16 cellular contexts compared by ENCODE assay signal in the genomic region with DNA sequence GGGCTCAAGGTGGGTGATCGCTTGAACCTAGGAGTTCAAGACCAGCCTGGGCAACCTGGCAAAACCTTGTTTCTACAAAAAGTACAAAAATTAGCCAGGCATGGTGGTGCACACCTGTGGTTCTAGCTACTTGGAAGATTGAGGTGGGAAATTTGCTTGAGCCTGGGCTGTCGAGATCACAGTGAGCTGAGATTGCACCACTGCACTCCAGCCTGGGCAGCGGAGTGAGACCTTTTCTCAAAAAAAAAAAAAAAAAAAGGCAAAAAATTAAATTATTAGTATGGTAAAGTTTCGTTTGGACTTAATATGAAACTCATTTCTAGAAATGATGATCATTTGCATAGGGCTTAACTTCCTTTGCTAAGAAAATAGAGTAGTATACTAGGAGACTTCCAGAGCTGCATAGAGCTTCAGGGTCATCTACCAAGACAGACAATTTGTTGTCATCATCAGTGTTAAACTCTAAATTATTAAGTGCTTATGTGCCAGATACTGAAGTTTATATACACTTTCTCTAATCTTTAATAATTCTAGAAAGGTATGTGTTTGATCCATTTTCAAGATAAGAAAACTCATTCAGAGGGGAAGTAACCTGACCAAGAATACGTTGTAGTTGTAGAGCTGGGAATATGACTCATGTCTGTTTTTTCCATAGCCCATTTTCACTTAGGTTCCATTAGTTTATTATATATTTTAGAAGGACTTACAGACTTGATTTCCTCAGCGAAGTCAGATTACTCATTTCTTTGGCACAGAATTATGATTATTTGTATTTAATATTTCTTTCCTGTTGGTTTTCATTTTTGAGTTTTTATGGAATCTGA.
DNase-seq lines count a peak whose midpoint lies in the region; ATAC-seq and TF ChIP-seq lines count a peak whose summit lies in the region.
"Had no signal": no experiment of that assay in that cellular context is flagged by ENCODE, and none has a peak within 500 bp of the region (broad histone marks: within the 10 kb centered on the region; RNA-seq: fewer than 3 reads in every experiment).

No MANE protein-coding gene starts in this region.

- no peaks in the 10 kb centered on the region for H3K9me3 Mint-ChIP-seq in activated naive CD8-positive, alpha-beta T cell treated with anti-CD3 and anti-CD28 coated beads, Interleukin-2, amount 50 U/mL, for 24 hours

- H3K9me3 ChIP-seq in smooth muscle cell (replicated peaks; ENCODE audit: low read depth) = no peaks in the 10 kb centered on the region
- no peaks in the 10 kb centered on the region for H3K9me3 ChIP-seq in Peyer's patch
- H3K9me3 ChIP-seq: colonic mucosa, psoas muscle had no signal

- H3K27ac Mint-ChIP-seq in activated naive CD8-positive, alpha-beta T cell treated with anti-CD3 and anti-CD28 coated beads, Interleukin-2, amount 50 U/mL, for 24 hours = peak overlapping the region; percentile 56
- H3K27ac Mint-ChIP-seq: activated naive CD8-positive, alpha-beta T cell; CD14-positive monocyte; stimulated activated naive CD8-positive, alpha-beta T cell treated with anti-CD3 and anti-CD28 coated beads, Interleukin-15, Interleukin-2, amounts not matched to agents 100 ng/mL and 50 ng/mL, for 24 hours had no signal

- no peak for DNase-seq in activated naive CD8-positive, alpha-beta T cell treated with anti-CD3 and anti-CD28 coated beads, Interleukin-2, amount 50 U/mL, for 24 hours
- no peak for DNase-seq in NCI-H226
- DNase-seq in smooth muscle cell (lab: John Stamatoyannopoulos, UW; ENCODE audit: unreplicated experiment) = no peak
- DNase-seq in Peyer's patch = no peak
- DNase-seq: activated CD4-positive, alpha-beta T cell treated with anti-CD3 and anti-CD28 coated beads, Interleukin-2, amount 50 U/mL, for 48 hours; colonic mucosa; GDM1; NCI-H2171 treated with DMSO at 0.1 percent for 48 hours; psoas muscle had no signal

- no peak overlapping the region for H3K4me2 ChIP-seq in smooth muscle cell

- TF ChIP-seq CTCF in smooth muscle cell (IDR thresholded peaks at IDR 0.05; ENCODE audit: borderline replicate concordance, insufficient read depth, poor library complexity, severe bottlenecking) = no peak
- TF ChIP-seq CTCF in Peyer's patch (IDR thresholded peaks at IDR 0.05) = no peak

- H3K4me1 Mint-ChIP-seq in activated naive CD8-positive, alpha-beta T cell treated with anti-CD3 and anti-CD28 coated beads, Interleukin-2, amount 50 U/mL, for 24 hours = peaks cover 36% of the 10 kb centered on the region
- H3K4me1 Mint-ChIP-seq: CD14-positive monocyte had no signal

- H3K36me3 ChIP-seq in smooth muscle cell (ENCODE audit: low read depth) = no peaks in the 10 kb centered on the region
- no peaks in the 10 kb centered on the region for H3K36me3 ChIP-seq in Peyer's patch
- H3K36me3 ChIP-seq: colonic mucosa had no signal

- no peaks in the 10 kb centered on the region for H3K79me2 ChIP-seq in smooth muscle cell (ENCODE audit: low read depth)

- H3K4me3 ChIP-seq in smooth muscle cell (no peak overlapping the region), Peyer's patch (no peak overlapping the region)
- H3K4me3 ChIP-seq: colonic mucosa, psoas muscle had no signal

- no peaks in the 10 kb centered on the region for H3F3A ChIP-seq in smooth muscle cell (ENCODE audit: low read depth)

- H3K4me1 ChIP-seq in smooth muscle cell (ENCODE audit: low read depth) (no peaks in the 10 kb centered on the region), Peyer's patch (no peaks in the 10 kb centered on the region)
- H3K4me1 ChIP-seq: colonic mucosa had no signal

- H4K20me1 ChIP-seq in smooth muscle cell (ENCODE audit: low read depth) = no peaks in the 10 kb centered on the region

- TF ChIP-seq POLR2A in Peyer's patch (IDR thresholded peaks at IDR 0.05) = no peak

- no peak overlapping the region for H2AFZ ChIP-seq in smooth muscle cell (ENCODE audit: low read depth)

- no peaks in the 10 kb centered on the region for H3K27me3 Mint-ChIP-seq in activated naive CD8-positive, alpha-beta T cell treated with anti-CD3 and anti-CD28 coated beads, Interleukin-2, amount 50 U/mL, for 24 hours
- H3K27me3 Mint-ChIP-seq: activated naive CD8-positive, alpha-beta T cell; stimulated activated naive CD8-positive, alpha-beta T cell treated with anti-CD3 and anti-CD28 coated beads, Interleukin-15, Interleukin-2, amounts not matched to agents 100 ng/mL and 50 ng/mL, for 24 hours had no signal

- 82% methylated on average over 6 of the region's 6 CpGs for WGBS in smooth muscle cell (ENCODE audit: low lambda C conversion rate)

- H3K27me3 ChIP-seq in smooth muscle cell (ENCODE audit: low read depth) (no peaks in the 10 kb centered on the region), Peyer's patch (no peaks in the 10 kb centered on the region)
- H3K27me3 ChIP-seq: colonic mucosa had no signal

- H3K27ac ChIP-seq in smooth muscle cell (ENCODE audit: low read depth) (no peak overlapping the region), Peyer's patch (no peak overlapping the region)
- H3K27ac ChIP-seq: colonic mucosa, psoas muscle had no signal

- no peak overlapping the region for H3K4me3 Mint-ChIP-seq in activated naive CD8-positive, alpha-beta T cell treated with anti-CD3 and anti-CD28 coated beads, Interleukin-2, amount 50 U/mL, for 24 hours
- H3K4me3 Mint-ChIP-seq: activated naive CD8-positive, alpha-beta T cell; CD14-positive monocyte; stimulated activated naive CD8-positive, alpha-beta T cell treated with anti-CD3 and anti-CD28 coated beads, Interleukin-15, Interleukin-2, amounts not matched to agents 100 ng/mL and 50 ng/mL, for 24 hours had no signal

- no peak overlapping the region for H3K9ac ChIP-seq in smooth muscle cell (ENCODE audit: low read depth)

- H3K36me3 Mint-ChIP-seq in activated naive CD8-positive, alpha-beta T cell treated with anti-CD3 and anti-CD28 coated beads, Interleukin-2, amount 50 U/mL, for 24 hours (ENCODE audit: low read depth) = no peaks in the 10 kb centered on the region
- H3K36me3 Mint-ChIP-seq: activated naive CD8-positive, alpha-beta T cell; CD14-positive monocyte had no signal

- ATAC-seq in GM18511 (IDR thresholded peaks at IDR 0.05; ENCODE audit: unreplicated experiment) (peak; percentile 84), GM19468 (IDR thresholded peaks at IDR 0.05; ENCODE audit: extremely low read depth, unreplicated experiment) (peak; percentile 28), HG03060 (IDR thresholded peaks at IDR 0.05; ENCODE audit: low read depth, unreplicated experiment) (peak; percentile 69), GM18517 (IDR thresholded peaks at IDR 0.05; ENCODE audit: unreplicated experiment) (no peak)
- peak; percentile 72 for ATAC-seq in activated naive CD8-positive, alpha-beta T cell treated with anti-CD3 and anti-CD28 coated beads, Interleukin-2, amount 50 U/mL, for 24 hours
